In genomic region chr5:150190987-150191386, GRCh38 we compare ENCODE assay signal across 2 cellular contexts.
TF ChIP-seq lines count a peak whose summit lies in the region.

No MANE protein-coding gene starts in this region.

TF ChIP-seq in GM23338, 12 proteins besides CTCF, POLR2A, EP300 and RAD21:
- TF ChIP-seq JUNB (IDR thresholded peaks at IDR 0.05; ENCODE audit: unreplicated experiment) (no peak), ZNF114 (CRISPR knock-in tag; IDR thresholded peaks at IDR 0.05) (no peak), NANOG (IDR thresholded peaks at IDR 0.05; ENCODE audit: borderline replicate concordance) (no peak), CREB1 (CRISPR knock-in tag; IDR thresholded peaks at IDR 0.05; ENCODE audit: low read depth) (no peak), EZH2phosphoT487 (IDR thresholded peaks at IDR 0.05; ENCODE audit: unreplicated experiment) (no peak), REST (IDR thresholded peaks at IDR 0.05; ENCODE audit: unreplicated experiment) (no peak), ZNF462 (CRISPR knock-in tag; IDR thresholded peaks at IDR 0.05) (no peak), ETS1 (IDR thresholded peaks at IDR 0.05) (no peak)
TF ChIP-seq in GM23338: peak in this region for 0.

TF ChIP-seq in H1, 55 proteins besides CTCF, POLR2A, EP300 and RAD21:
- TF ChIP-seq CHD1 (IDR thresholded peaks at IDR 0.05; ENCODE audit: low read depth, low read length) (no peak), E2F6 (IDR thresholded peaks at IDR 0.05) (no peak), TAF1 (IDR thresholded peaks at IDR 0.05; ENCODE audit: low read depth, low read length) (no peak), ATF2 (IDR thresholded peaks at IDR 0.05; ENCODE audit: low read length) (no peak)
